Comparison of ENCODE assay signal across 8 cellular contexts in the genomic region with DNA sequence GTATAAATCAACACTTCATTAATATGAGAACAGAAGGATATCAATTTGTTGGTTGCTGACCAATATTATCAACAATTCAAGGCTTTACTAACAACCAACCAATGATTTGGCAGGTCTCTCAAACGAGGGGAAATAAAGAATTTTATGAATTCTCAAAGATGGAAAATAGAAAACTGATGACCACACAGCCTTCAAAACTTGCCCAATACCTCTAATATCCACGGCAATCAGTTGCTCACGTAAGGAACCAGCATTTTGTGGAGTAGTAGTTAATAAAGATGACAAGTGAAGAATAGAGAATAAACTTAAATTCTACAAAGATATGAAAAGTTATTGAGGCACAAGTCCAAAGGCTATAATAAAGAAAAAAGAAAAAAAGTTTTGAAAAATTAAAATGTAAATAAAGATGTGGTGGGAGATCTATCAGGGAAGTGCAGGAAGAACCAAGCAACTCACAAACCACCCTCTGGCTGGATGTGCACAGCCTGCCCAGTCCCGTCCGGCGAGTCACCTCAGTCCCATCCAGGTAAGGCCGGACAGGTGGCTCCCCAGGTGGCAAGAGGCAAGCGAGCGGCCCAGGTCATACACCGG. TPM values are rescaled to one million over a fixed set of nuclear protein-coding genes. Genes with fewer than 3 reads are reported as not detected.
A peak's percentile ranks its signal among the peaks of the same experiment; 100 is the strongest.
DNase-seq lines count a peak whose midpoint lies in the region; ATAC-seq, FAIRE-seq and TF ChIP-seq lines count a peak whose summit lies in the region.

No MANE protein-coding gene starts in this region.

- POLR2A ChIA-PET in naive thymus-derived CD4-positive, alpha-beta T cell (lab: Charles Lee), result no interaction called here

- no peaks in the 10 kb centered on the region for H3K9me3 Mint-ChIP-seq in naive thymus-derived CD4-positive, alpha-beta T cell

- H3K27me3 Mint-ChIP-seq in naive thymus-derived CD4-positive, alpha-beta T cell, result no peaks in the 10 kb centered on the region

- TF ChIP-seq CTCF in choroid plexus epithelial cell (conservative IDR thresholded peaks at IDR 0.05; ENCODE audit: low read depth, low read length), result no peak

- H3K4me3 Mint-ChIP-seq in naive thymus-derived CD4-positive, alpha-beta T cell, result peak overlapping the region; percentile 79 to 94 (median 91)

- peaks cover 5% of the 10 kb centered on the region; the same call in 1 of the 2 replicates for H3K4me1 ChIP-seq in BLaER1
- H3K4me1 ChIP-seq in naive thymus-derived CD4-positive, alpha-beta T cell (ENCODE audit: control insufficient read depth in 2 of 2, insufficient read depth in 2 of 2, low read length in 2 of 2), result no peaks in the 10 kb centered on the region

- no peaks in the 10 kb centered on the region for H3K36me3 ChIP-seq in BLaER1
- H3K36me3 ChIP-seq in KOPT-K1 (ENCODE audit: insufficient read depth, low read length), result no peaks in the 10 kb centered on the region
- H3K36me3 ChIP-seq in naive thymus-derived CD4-positive, alpha-beta T cell (ENCODE audit: control insufficient read depth in 2 of 3, insufficient read depth in 3 of 3, low read length in 3 of 3), result no peaks in the 10 kb centered on the region

- peaks cover 0 to 30% (median 16%) of the 10 kb centered on the region in 7 donors for H3K4me1 Mint-ChIP-seq in naive thymus-derived CD4-positive, alpha-beta T cell

- H3K4me3 ChIP-seq in BLaER1, result peak overlapping the region; percentile 81
- peak overlapping the region; percentile 95 for H3K4me3 ChIP-seq in choroid plexus epithelial cell (ENCODE audit: low read depth, low read length)
- peak overlapping the region; percentile 81 for H3K4me3 ChIP-seq in naive thymus-derived CD4-positive, alpha-beta T cell (ENCODE audit: low read length)

- H4K20me1 ChIP-seq in BLaER1, result no peaks in the 10 kb centered on the region

- no peak for FAIRE-seq in H54 (lab: Jason Lieb, UNC)

- ATAC-seq in naive thymus-derived CD4-positive, alpha-beta T cell, result no peak
- ATAC-seq in HG03460 (IDR thresholded peaks at IDR 0.05; ENCODE audit: unreplicated experiment) (no peak), GM21515 (IDR thresholded peaks at IDR 0.05; ENCODE audit: unreplicated experiment) (no peak)

- H3K9ac ChIP-seq in BLaER1, result peak overlapping the region; percentile 75

- DNase-seq in choroid plexus epithelial cell (ENCODE audit: low read depth), result peak; percentile 40
- DNase-seq in naive thymus-derived CD4-positive, alpha-beta T cell, result no peak
- no peak for DNase-seq in H54 (ENCODE audit: insufficient read length, low spot score)
- no peak for DNase-seq in stimulated activated CD8-positive, alpha-beta memory T cell treated with anti-CD3 and anti-CD28 coated beads, Interleukin-4, amount 100 ng/mL, for 48 hours

- H3K27me3 ChIP-seq in BLaER1, result no peaks in the 10 kb centered on the region
- no peaks in the 10 kb centered on the region for H3K27me3 ChIP-seq in naive thymus-derived CD4-positive, alpha-beta T cell (ENCODE audit: control insufficient read depth in 2 of 2, insufficient read depth in 2 of 2, low read length in 2 of 2)

- H3K27ac ChIP-seq in BLaER1 (peak overlapping the region; percentile 61), KOPT-K1 (ENCODE audit: low read depth, low read length, poor library complexity, severe bottlenecking) (peak overlapping the region; percentile 75)
- peak overlapping the region; percentile 73 for H3K27ac ChIP-seq in naive thymus-derived CD4-positive, alpha-beta T cell (ENCODE audit: low read depth, low read length)

- H3K36me3 Mint-ChIP-seq in naive thymus-derived CD4-positive, alpha-beta T cell, result no peaks in the 10 kb centered on the region

- intact Hi-C loops in naive thymus-derived CD4-positive, alpha-beta T cell (cut with micrococcal nuclease), result loop anchor here (1.0 to 10.0 kb wide), 12 partner anchors 46 to 896 kb away; partner anchors contain the start of genes RNF7 (in 2 of the 2), TFDP2 (in 2 of the 2), XRN1 (in 2 of the 2) and ATR (in 1 of the 2)

- CTCF ChIA-PET in naive thymus-derived CD4-positive, alpha-beta T cell (lab: Charles Lee), result no interaction called here

- no peak for TF ChIP-seq POLR2A in H54 (IDR thresholded peaks at IDR 0.05; ENCODE audit: low read depth, low read length)

- peak overlapping the region; percentile 89 for H3K4me2 ChIP-seq in BLaER1

- H3K27ac Mint-ChIP-seq in naive thymus-derived CD4-positive, alpha-beta T cell, result peak overlapping the region in 8 of 9 donors; percentile 28 to 76 (median 58)

- H3K9me3 ChIP-seq in BLaER1, result no peaks in the 10 kb centered on the region
- no peaks in the 10 kb centered on the region for H3K9me3 ChIP-seq in KOPT-K1 (ENCODE audit: insufficient read depth, low read length, poor library complexity, severe bottlenecking)
- H3K9me3 ChIP-seq in naive thymus-derived CD4-positive, alpha-beta T cell (ENCODE audit: control insufficient read depth in 2 of 3, low read length in 3 of 3), result no peaks in the 10 kb centered on the region

RNA-seq across cellular contexts. Expression of gene GK5, which starts 0.8 kb away (rescaled TPM):
- total RNA-seq in naive thymus-derived CD4-positive, alpha-beta T cell, result 10 to 100 TPM; 13.8 to 29.5 (median 16.2) TPM
- polyA plus RNA-seq in naive thymus-derived CD4-positive, alpha-beta T cell, result 1 to 10 TPM; 4.3 to 5.9 TPM
